Comparison of ENCODE assay signal across 24 cellular contexts in genomic region chr11:63462126-63462525, GRCh38. TPM values are rescaled to one million over a fixed set of nuclear protein-coding genes. Genes with fewer than 3 reads are reported as not detected.
"Had no signal": no experiment of that assay in that cellular context is flagged by ENCODE, and none has a peak within 500 bp of the region (broad histone marks: within the 10 kb centered on the region; RNA-seq: fewer than 3 reads in every experiment).

No MANE protein-coding gene starts in this region.

- H3K27ac ChIP-seq: breast epithelium, left ventricle myocardium inferior, neural progenitor cell, sigmoid colon, upper lobe of left lung had no signal

- DNase-seq: activated B cell treated with CpG ODN at 0.5 μM for 24 hours; activated CD4-positive, alpha-beta T cell treated with anti-CD3 and anti-CD28 coated beads for 36 hours; activated CD4-positive, alpha-beta T cell treated with anti-CD3 and anti-CD28 coated beads, Interleukin-2, amount 50 U/mL, for 48 hours; activated effector memory CD4-positive, alpha-beta T cell treated with Interleukin-2 at 50 U/mL for 16 hours; activated naive CD4-positive, alpha-beta T cell treated with anti-CD3 and anti-CD28 coated beads for 36 hours; activated naive CD8-positive, alpha-beta T cell treated with anti-CD3 and anti-CD28 coated beads, Interleukin-2, amount 10 ng/mL, durations not matched to agents 7 days and 5 days; activated T-cell treated with anti-CD3 and anti-CD28 coated beads, Interleukin-2, amount 50 U/mL, for 72 hours; amniotic stem cell; effector memory CD4-positive, alpha-beta T cell; hippocampal formation; kidney glomerular epithelial cell; left ventricle myocardium inferior; naive thymus-derived CD8-positive, alpha-beta T cell; retina; sigmoid colon; stimulated activated CD4-positive, alpha-beta T cell treated with anti-CD3 and anti-CD28 coated beads, Interleukin-4, amount 100 ng/mL, for 1 hour; stimulated activated naive CD4-positive, alpha-beta T cell treated with Interleukin-2 at 50 U/mL for 16 hours; upper lobe of left lung had no signal

- H3K4me1 ChIP-seq: breast epithelium, left ventricle myocardium inferior, sigmoid colon, upper lobe of left lung had no signal

- H3K9me3 ChIP-seq: breast epithelium, left ventricle myocardium inferior, sigmoid colon, upper lobe of left lung had no signal

- H3K36me3 ChIP-seq: breast epithelium, left ventricle myocardium inferior, neural progenitor cell, upper lobe of left lung had no signal

- H3K4me3 ChIP-seq: breast epithelium, left ventricle myocardium inferior, neural progenitor cell, sigmoid colon, smooth muscle cell, upper lobe of left lung had no signal

- H3K27me3 ChIP-seq: breast epithelium, neural progenitor cell, upper lobe of left lung had no signal

- ATAC-seq: activated CD4-positive, alpha-beta T cell treated with anti-CD3 and anti-CD28 coated beads for 36 hours; activated T-cell treated with anti-CD3 and anti-CD28 coated beads, Interleukin-2, amount 50 U/mL, for 72 hours; naive thymus-derived CD8-positive, alpha-beta T cell had no signal

RNA-seq across cellular contexts. Expression of gene PLAAT5, which starts 28.8 kb away (rescaled TPM):
- total RNA-seq: activated B cell treated with CpG ODN at 0.5 μM for 24 hours; activated naive CD4-positive, alpha-beta T cell treated with anti-CD3 and anti-CD28 coated beads for 36 hours; dermis microvascular lymphatic vessel endothelial cell; lung microvascular endothelial cell had no signal
- polyA plus RNA-seq: smooth muscle cell had no signal

RNA-seq across cellular contexts. Expression of gene LGALS12, which starts 43.8 kb away (rescaled TPM):
- total RNA-seq: activated B cell treated with CpG ODN at 0.5 μM for 24 hours; activated CD4-positive, alpha-beta T cell treated with anti-CD3 and anti-CD28 coated beads for 36 hours; activated naive CD4-positive, alpha-beta T cell treated with anti-CD3 and anti-CD28 coated beads for 36 hours; activated naive CD8-positive, alpha-beta T cell treated with anti-CD3 and anti-CD28 coated beads, Interleukin-2, amount 10 ng/mL, durations not matched to agents 7 days and 5 days; dermis microvascular lymphatic vessel endothelial cell; frontal cortex; lung microvascular endothelial cell; naive thymus-derived CD8-positive, alpha-beta T cell; smooth muscle cell had no signal
- polyA plus RNA-seq: naive thymus-derived CD8-positive, alpha-beta T cell; smooth muscle cell had no signal
